9 cellular contexts compared by ENCODE assay signal in the genomic region with DNA sequence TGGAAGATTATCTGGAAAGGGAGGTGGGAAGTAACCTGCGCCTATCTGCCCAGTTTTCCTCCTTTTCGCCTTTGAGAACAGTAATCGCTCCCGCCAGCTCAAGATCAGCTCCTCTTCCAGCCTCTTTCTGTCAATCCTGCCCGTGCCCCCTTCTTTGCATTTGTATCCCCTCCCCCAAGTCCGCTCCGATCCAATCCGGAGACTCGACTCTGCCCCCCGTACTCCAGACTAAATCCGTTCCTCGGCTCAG. TPM values are rescaled to one million over a fixed set of nuclear protein-coding genes. Genes with fewer than 3 reads are reported as not detected.
A peak's percentile ranks its signal among the peaks of the same experiment; 100 is the strongest.
DNase-seq lines count a peak whose midpoint lies in the region; ATAC-seq, FAIRE-seq and TF ChIP-seq lines count a peak whose summit lies in the region.
"Had no signal": no experiment of that assay in that cellular context is flagged by ENCODE, and none has a peak within 500 bp of the region (broad histone marks: within the 10 kb centered on the region; RNA-seq: fewer than 3 reads in every experiment).

No MANE protein-coding gene starts in this region.

- peak overlapping the region; percentile 82 to 87 for H3K27ac ChIP-seq in A549
- H3K27ac ChIP-seq in brain microvascular endothelial cell: peak overlapping the region; percentile 90

- ATAC-seq in A549: peak in 1 of 2 experiments; percentile 86; a peak in 2 of 6 replicates

- peaks cover 14% of the 10 kb centered on the region for H3K4me1 ChIP-seq in A549

- TF ChIP-seq EP300 in A549 (IDR thresholded peaks at IDR 0.05): no peak

- no peak for TF ChIP-seq RAD21 in A549 (conservative IDR thresholded peaks at IDR 0.05 in 1 of 2, IDR thresholded peaks at IDR 0.05 in 1 of 2)

- WGBS in A549 (ENCODE audit: missing lambda C conversion rate): under 1% methylated on average over 12 of the region's 12 CpGs

- peak overlapping the region; percentile 75 for H3K4me2 ChIP-seq in A549

- no peak for FAIRE-seq in A549 (lab: Jason Lieb, UNC)

- H3K4me3 ChIP-seq in A549: peak overlapping the region; percentile 52
- peak overlapping the region; percentile 50 for H3K4me3 ChIP-seq in HFF-Myc (replicated peaks; ENCODE audit: low read depth, low read length)
- peak overlapping the region; percentile 66 for H3K4me3 ChIP-seq in brain microvascular endothelial cell (ENCODE audit: low read depth, low read length)

- no peak for TF ChIP-seq CTCF in A549 (IDR thresholded peaks at IDR 0.05)
- TF ChIP-seq CTCF in HFF-Myc (IDR thresholded peaks at IDR 0.05; ENCODE audit: low read depth, low read length, missing control alignments): no peak
- no peak for TF ChIP-seq CTCF in brain microvascular endothelial cell (IDR thresholded peaks at IDR 0.05; ENCODE audit: low read depth, low read length, missing control alignments)
- no peak for TF ChIP-seq CTCF in mesothelial cell of epicardium (IDR thresholded peaks at IDR 0.05; ENCODE audit: unreplicated experiment)

- H3K27me3 ChIP-seq in brain microvascular endothelial cell (replicated peaks): no peaks in the 10 kb centered on the region

- no peaks in the 10 kb centered on the region for H3K36me3 ChIP-seq in brain microvascular endothelial cell (replicated peaks)

- H3K36me3 Mint-ChIP-seq in mesothelial cell of epicardium: no peaks in the 10 kb centered on the region

- peak overlapping the region; percentile 80 for H3K4me3 Mint-ChIP-seq in mesothelial cell of epicardium

- no peak; the same call in 1 of the 2 replicates for TF ChIP-seq POLR2A in A549 (IDR thresholded peaks at IDR 0.05; ENCODE audit: low read length)

- CTCF ChIA-PET in A549 (lab: Yijun Ruan, JAX): interaction anchor here (0.6 to 6.5 kb wide), 17 partner anchors 11 to 702 kb away, joined by 3 to 65 read pairs (median 5); a partner anchor contains a TSS

- no peaks in the 10 kb centered on the region for H3K9me3 Mint-ChIP-seq in mesothelial cell of epicardium

- H3K27me3 Mint-ChIP-seq in mesothelial cell of epicardium (ENCODE audit: low read depth): no peaks in the 10 kb centered on the region

- in situ Hi-C loops in brain microvascular endothelial cell (cut with HindIII; ENCODE audit: low pct_ligation_motif_present, low sequenced_read_pairs): no loop called here

- H3K9me3 ChIP-seq in A549: no peaks in the 10 kb centered on the region

- peak overlapping the region; percentile 100 for H3K27ac Mint-ChIP-seq in mesothelial cell of epicardium

- peaks cover 8% of the 10 kb centered on the region for H3K4me1 Mint-ChIP-seq in mesothelial cell of epicardium

- POLR2A ChIA-PET in A549 (lab: Yijun Ruan, JAX): interaction anchor here (0.5 to 3.1 kb wide), 43 partner anchors 9 to 1614 kb away, joined by 3 to 94 read pairs (median 6); a partner anchor contains a TSS

- DNase-seq in A549 (ENCODE audit: low read depth in 1 of 2, low spot score in 1 of 2) (no peak), HFF-Myc (ENCODE audit: extremely low read depth, low read depth) (no peak), brain microvascular endothelial cell (no peak), mesothelial cell of epicardium (ENCODE audit: low spot score in 2 of 2, unreplicated experiment in 2 of 2) (no peak), DMS79 (lab: John Stamatoyannopoulos, UW) (no peak), CD1c-positive myeloid dendritic cell (ENCODE audit: extremely low spot score) (no peak), globus pallidus (ENCODE audit: low spot score) (no peak), cerebellum (ENCODE audit: low spot score) (no peak)

TF ChIP-seq in A549, 52 proteins besides CTCF, POLR2A, EP300 and RAD21 (continues in another document):
- TF ChIP-seq EHF (CRISPR knock-in tag; IDR thresholded peaks at IDR 0.05) (no peak), SMC3 (IDR thresholded peaks at IDR 0.05) (no peak), MAFK (IDR thresholded peaks at IDR 0.05; ENCODE audit: partially characterized antibody) (no peak), GATA3 (IDR thresholded peaks at IDR 0.05; ENCODE audit: borderline replicate concordance) (no peak), CEBPB (IDR thresholded peaks at IDR 0.05) (no peak), JUNB (IDR thresholded peaks at IDR 0.05) (no peak)
- TF ChIP-seq, protein P1, sequence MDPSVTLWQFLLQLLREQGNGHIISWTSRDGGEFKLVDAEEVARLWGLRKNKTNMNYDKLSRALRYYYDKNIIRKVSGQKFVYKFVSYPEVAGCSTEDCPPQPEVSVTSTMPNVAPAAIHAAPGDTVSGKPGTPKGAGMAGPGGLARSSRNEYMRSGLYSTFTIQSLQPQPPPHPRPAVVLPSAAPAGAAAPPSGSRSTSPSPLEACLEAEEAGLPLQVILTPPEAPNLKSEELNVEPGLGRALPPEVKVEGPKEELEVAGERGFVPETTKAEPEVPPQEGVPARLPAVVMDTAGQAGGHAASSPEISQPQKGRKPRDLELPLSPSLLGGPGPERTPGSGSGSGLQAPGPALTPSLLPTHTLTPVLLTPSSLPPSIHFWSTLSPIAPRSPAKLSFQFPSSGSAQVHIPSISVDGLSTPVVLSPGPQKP (IDR thresholded peaks at IDR 0.05; ENCODE audit: low read depth, low read length): no peak
- TF ChIP-seq, protein P2, sequence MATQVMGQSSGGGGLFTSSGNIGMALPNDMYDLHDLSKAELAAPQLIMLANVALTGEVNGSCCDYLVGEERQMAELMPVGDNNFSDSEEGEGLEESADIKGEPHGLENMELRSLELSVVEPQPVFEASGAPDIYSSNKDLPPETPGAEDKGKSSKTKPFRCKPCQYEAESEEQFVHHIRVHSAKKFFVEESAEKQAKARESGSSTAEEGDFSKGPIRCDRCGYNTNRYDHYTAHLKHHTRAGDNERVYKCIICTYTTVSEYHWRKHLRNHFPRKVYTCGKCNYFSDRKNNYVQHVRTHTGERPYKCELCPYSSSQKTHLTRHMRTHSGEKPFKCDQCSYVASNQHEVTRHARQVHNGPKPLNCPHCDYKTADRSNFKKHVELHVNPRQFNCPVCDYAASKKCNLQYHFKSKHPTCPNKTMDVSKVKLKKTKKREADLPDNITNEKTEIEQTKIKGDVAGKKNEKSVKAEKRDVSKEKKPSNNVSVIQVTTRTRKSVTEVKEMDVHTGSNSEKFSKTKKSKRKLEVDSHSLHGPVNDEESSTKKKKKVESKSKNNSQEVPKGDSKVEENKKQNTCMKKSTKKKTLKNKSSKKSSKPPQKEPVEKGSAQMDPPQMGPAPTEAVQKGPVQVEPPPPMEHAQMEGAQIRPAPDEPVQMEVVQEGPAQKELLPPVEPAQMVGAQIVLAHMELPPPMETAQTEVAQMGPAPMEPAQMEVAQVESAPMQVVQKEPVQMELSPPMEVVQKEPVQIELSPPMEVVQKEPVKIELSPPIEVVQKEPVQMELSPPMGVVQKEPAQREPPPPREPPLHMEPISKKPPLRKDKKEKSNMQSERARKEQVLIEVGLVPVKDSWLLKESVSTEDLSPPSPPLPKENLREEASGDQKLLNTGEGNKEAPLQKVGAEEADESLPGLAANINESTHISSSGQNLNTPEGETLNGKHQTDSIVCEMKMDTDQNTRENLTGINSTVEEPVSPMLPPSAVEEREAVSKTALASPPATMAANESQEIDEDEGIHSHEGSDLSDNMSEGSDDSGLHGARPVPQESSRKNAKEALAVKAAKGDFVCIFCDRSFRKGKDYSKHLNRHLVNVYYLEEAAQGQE (IDR thresholded peaks at IDR 0.05): no peak
- TF ChIP-seq, protein P3, sequence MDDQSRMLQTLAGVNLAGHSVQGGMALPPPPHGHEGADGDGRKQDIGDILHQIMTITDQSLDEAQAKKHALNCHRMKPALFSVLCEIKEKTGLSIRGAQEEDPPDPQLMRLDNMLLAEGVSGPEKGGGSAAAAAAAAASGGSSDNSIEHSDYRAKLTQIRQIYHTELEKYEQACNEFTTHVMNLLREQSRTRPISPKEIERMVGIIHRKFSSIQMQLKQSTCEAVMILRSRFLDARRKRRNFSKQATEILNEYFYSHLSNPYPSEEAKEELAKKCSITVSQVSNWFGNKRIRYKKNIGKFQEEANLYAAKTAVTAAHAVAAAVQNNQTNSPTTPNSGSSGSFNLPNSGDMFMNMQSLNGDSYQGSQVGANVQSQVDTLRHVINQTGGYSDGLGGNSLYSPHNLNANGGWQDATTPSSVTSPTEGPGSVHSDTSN (IDR thresholded peaks at IDR 0.05): no peak

RNA-seq across cellular contexts. Expression of a gene that starts 0.3 kb away (rescaled TPM):
- 20.7 and 25.0 TPM in 2 replicates for polyA plus RNA-seq in A549 (2011; rRNA removed)
- polyA plus RNA-seq in A549 (2012; cell fraction: cytosol; rRNA removed): 30.0 and 35.6 TPM in 2 replicates
- polyA plus RNA-seq in A549 (2012; cell fraction: nucleus; rRNA removed): 39.3 and 46.0 TPM in 2 replicates
- 17.1 to 23.3 TPM (median 22.9 TPM) in 3 replicates for polyA plus RNA-seq in A549 (2017; fragmentation: RNase III; extraction: RNeasy Plus Mini Kit Qiagen cat#74134 plus additional on column Dnase treatment)
- polyA minus RNA-seq in A549 (2011; rRNA and poly(A)+ RNA removed): 6.9 and 13.6 TPM in 2 replicates
- total RNA-seq in mesothelial cell of epicardium: 13.2 to 15.8 TPM (median 14.5 TPM) in 3 replicates
- total RNA-seq in cerebellum: 4.5 TPM

RNA-seq across cellular contexts. Expression of a gene that starts 2.4 kb away (rescaled TPM):
- polyA plus RNA-seq in A549 (2011; rRNA removed) (not detected in 2 replicates), A549 (2017; fragmentation: RNase III; extraction: RNeasy Plus Mini Kit Qiagen cat#74134 plus additional on column Dnase treatment) (not detected in 3 replicates)
- polyA plus RNA-seq in A549 (2012; cell fraction: cytosol; rRNA removed): not detected in 2 replicates
- 0.48 and 2.0 TPM in 2 replicates for polyA plus RNA-seq in A549 (2012; cell fraction: nucleus; rRNA removed)
- 1.8 TPM in 1 of 2 replicates, not detected in the other for polyA minus RNA-seq in A549 (2011; rRNA and poly(A)+ RNA removed)
- total RNA-seq in mesothelial cell of epicardium (1.2 to 2.7 TPM (median 1.4 TPM) in 3 replicates), cerebellum (2.5 TPM)
- total RNA-seq: T-helper 1 cell treated with Interleukin-12 subunit alpha and Interleukin-12 subunit beta and Interleukin-4 antibody, amounts not matched to agents 30 ng/mL and 1 ng/mL, for 36 hours had no signal

RNA-seq across cellular contexts. Expression of a gene that starts 21.3 kb away (rescaled TPM):
- polyA plus RNA-seq in A549 (2011; rRNA removed) (34.7 and 45.5 TPM in 2 replicates), A549 (2017; fragmentation: RNase III; extraction: RNeasy Plus Mini Kit Qiagen cat#74134 plus additional on column Dnase treatment) (79.2 to 81.4 TPM (median 80.3 TPM) in 3 replicates)
- polyA plus RNA-seq in A549 (2012; cell fraction: cytosol; rRNA removed): 107 and 141 TPM in 2 replicates
- 199 and 212 TPM in 2 replicates for polyA plus RNA-seq in A549 (2012; cell fraction: nucleus; rRNA removed)
- polyA minus RNA-seq in A549 (2011; rRNA and poly(A)+ RNA removed): 72.7 and 78.7 TPM in 2 replicates
- total RNA-seq in mesothelial cell of epicardium (107 to 109 TPM (median 108 TPM) in 3 replicates), cerebellum (51.3 TPM)

RNA-seq across cellular contexts. Expression of a gene that starts 26.7 kb away (rescaled TPM):
- polyA plus RNA-seq in A549 (2011; rRNA removed) (235 and 236 TPM in 2 replicates), A549 (2017; fragmentation: RNase III; extraction: RNeasy Plus Mini Kit Qiagen cat#74134 plus additional on column Dnase treatment) (141 to 155 TPM (median 143 TPM) in 3 replicates)
- polyA plus RNA-seq in A549 (2012; cell fraction: cytosol; rRNA removed): 265 and 288 TPM in 2 replicates
- 267 and 341 TPM in 2 replicates for polyA plus RNA-seq in A549 (2012; cell fraction: nucleus; rRNA removed)
- 390 and 504 TPM in 2 replicates for polyA minus RNA-seq in A549 (2011; rRNA and poly(A)+ RNA removed)
- total RNA-seq in mesothelial cell of epicardium (109 to 121 TPM (median 111 TPM) in 3 replicates), cerebellum (34.3 TPM)

RNA-seq across cellular contexts. Expression of a gene that starts 27.4 kb away (rescaled TPM):
- polyA plus RNA-seq in A549 (2011; rRNA removed) (7.8 and 11.7 TPM in 2 replicates), A549 (2017; fragmentation: RNase III; extraction: RNeasy Plus Mini Kit Qiagen cat#74134 plus additional on column Dnase treatment) (14.1 to 18.5 TPM (median 14.8 TPM) in 3 replicates)
- polyA plus RNA-seq in A549 (2012; cell fraction: cytosol; rRNA removed): 13.0 and 16.7 TPM in 2 replicates
- 40.2 and 46.1 TPM in 2 replicates for polyA plus RNA-seq in A549 (2012; cell fraction: nucleus; rRNA removed)
- polyA minus RNA-seq in A549 (2011; rRNA and poly(A)+ RNA removed): 13.9 and 15.5 TPM in 2 replicates
- total RNA-seq in mesothelial cell of epicardium (14.2 to 18.4 TPM (median 15.0 TPM) in 3 replicates), cerebellum (0.82 TPM)
